Comparison of ENCODE assay signal across 8 cellular contexts in genomic region chr14:23352506-23353432, GRCh38. TPM values are rescaled to one million over a fixed set of nuclear protein-coding genes. Genes with fewer than 3 reads are reported as not detected.
DNase-seq lines count a peak whose midpoint lies in the region; ATAC-seq and TF ChIP-seq lines count a peak whose summit lies in the region.

TSS of gene SLC22A17 (minus strand) at chr14:23352887.

- no peaks in the 10 kb centered on the region for H3K9me3 Mint-ChIP-seq in activated naive CD4-positive, alpha-beta T cell treated with anti-CD3 and anti-CD28 coated beads, Interleukin-2, amount 50 U/mL, for 24 hours
- peaks cover 10% of the 10 kb centered on the region for H3K9me3 Mint-ChIP-seq in neural crest cell

- H3K4me3 ChIP-seq in RWPE2 (ENCODE audit: severe bottlenecking): peak within 1 kb of the TSS; percentile 50
- H3K4me3 ChIP-seq in stomach smooth muscle (ENCODE audit: low read length in 2 of 2): peak within 1 kb of the TSS; percentile 23 to 81

- peak; percentile 39 for DNase-seq in SIG-M5 treated with dmso at 0.1 percent for 504 hours (lab: John Stamatoyannopoulos, UW; ENCODE audit: unreplicated experiment)
- no peak for DNase-seq in SIG-M5 (lab: John Stamatoyannopoulos, UW)
- DNase-seq in RWPE2 (ENCODE audit: low spot score): peak; percentile 82
- DNase-seq in glomerular endothelial cell (ENCODE audit: extremely low read depth, low read depth, low spot score): peak; percentile 4
- DNase-seq in neural crest cell (ENCODE audit: low read depth, low spot score): peak; percentile 70

- H3K27me3 ChIP-seq in RWPE2 (ENCODE audit: insufficient read depth, poor library complexity, severe bottlenecking) (no peaks in the 10 kb centered on the region), stomach smooth muscle (ENCODE audit: control insufficient read depth in 1 of 2, insufficient read depth in 2 of 2, low read length in 2 of 2) (no peaks in the 10 kb centered on the region)

- H3K27me3 Mint-ChIP-seq in activated naive CD4-positive, alpha-beta T cell treated with anti-CD3 and anti-CD28 coated beads, Interleukin-2, amount 50 U/mL, for 24 hours: peaks cover 1% of the 10 kb centered on the region
- H3K27me3 Mint-ChIP-seq in neural crest cell (ENCODE audit: low read depth): peaks cover 32% of the 10 kb centered on the region

- no peaks in the 10 kb centered on the region for H3K36me3 Mint-ChIP-seq in activated naive CD4-positive, alpha-beta T cell treated with anti-CD3 and anti-CD28 coated beads, Interleukin-2, amount 50 U/mL, for 24 hours
- peaks cover 15% of the 10 kb centered on the region for H3K36me3 Mint-ChIP-seq in neural crest cell (ENCODE audit: low read depth)

- TF ChIP-seq CTCF in RWPE2 (IDR thresholded peaks at IDR 0.05; ENCODE audit: poor library complexity, severe bottlenecking) (peak; percentile 36), neural crest cell (conservative IDR thresholded peaks at IDR 0.05) (peak; percentile 23)

- H3K4me1 ChIP-seq in RWPE2 (ENCODE audit: insufficient read depth, poor library complexity, severe bottlenecking) (no peaks in the 10 kb centered on the region), stomach smooth muscle (ENCODE audit: control insufficient read depth, insufficient read depth, low read length) (peaks cover 19% of the 10 kb centered on the region)

- peak; percentile 90 for ATAC-seq in RWPE2 (ENCODE audit: low read depth)
- ATAC-seq in GM18873 (IDR thresholded peaks at IDR 0.05; ENCODE audit: low FRiP score, unreplicated experiment): no peak

- no peak within 1 kb of the TSS for H3K27ac ChIP-seq in RWPE2 (ENCODE audit: poor library complexity, severe bottlenecking)
- H3K27ac ChIP-seq in stomach smooth muscle (ENCODE audit: low read length): peak within 1 kb of the TSS; percentile 42

- H3K4me3 Mint-ChIP-seq in activated naive CD4-positive, alpha-beta T cell treated with anti-CD3 and anti-CD28 coated beads, Interleukin-2, amount 50 U/mL, for 24 hours: peak within 1 kb of the TSS; percentile 81
- peak within 1 kb of the TSS; percentile 84 for H3K4me3 Mint-ChIP-seq in neural crest cell

- peaks cover 21% of the 10 kb centered on the region for H3K4me1 Mint-ChIP-seq in activated naive CD4-positive, alpha-beta T cell treated with anti-CD3 and anti-CD28 coated beads, Interleukin-2, amount 50 U/mL, for 24 hours
- H3K4me1 Mint-ChIP-seq in neural crest cell: peaks cover 32% of the 10 kb centered on the region

- peak within 1 kb of the TSS; percentile 13 to 55 for H3K9ac ChIP-seq in stomach smooth muscle (ENCODE audit: low read length in 2 of 2)

- H3K9me3 ChIP-seq in RWPE2 (ENCODE audit: severe bottlenecking): no peaks in the 10 kb centered on the region
- H3K9me3 ChIP-seq in stomach smooth muscle (ENCODE audit: control insufficient read depth in 2 of 2, low read length in 2 of 2): no peaks in the 10 kb centered on the region

- H3K36me3 ChIP-seq in RWPE2 (ENCODE audit: low read depth) (no peaks in the 10 kb centered on the region), stomach smooth muscle (ENCODE audit: control insufficient read depth in 2 of 2, insufficient read depth in 2 of 2, low read length in 2 of 2) (peaks cover 0 to 3% of the 10 kb centered on the region in 2 donors)

- peak within 1 kb of the TSS; percentile 81 for H3K27ac Mint-ChIP-seq in activated naive CD4-positive, alpha-beta T cell treated with anti-CD3 and anti-CD28 coated beads, Interleukin-2, amount 50 U/mL, for 24 hours
- H3K27ac Mint-ChIP-seq in neural crest cell (ENCODE audit: unreplicated experiment): peak within 1 kb of the TSS; percentile 6

RNA-seq across cellular contexts. Expression of gene SLC22A17, which starts in this region (rescaled TPM):
- 1.2 and 7.3 TPM in 2 replicates for total RNA-seq in glomerular endothelial cell
- 39.4 and 42.4 TPM in 2 replicates for total RNA-seq in neural crest cell
